ENCODE assay signal across 1 cellular context in genomic region chr12:645563-646071, GRCh38.
TF ChIP-seq lines count a peak whose summit lies in the region.

No MANE protein-coding gene starts in this region.

TF ChIP-seq in H1, 55 proteins besides CTCF, POLR2A, EP300 and RAD21:
- TF ChIP-seq BACH1 (IDR thresholded peaks at IDR 0.05; ENCODE audit: low read length) (peak; percentile 97), MAFK (IDR thresholded peaks at IDR 0.05; ENCODE audit: low read depth, low read length) (peak; percentile 81), PHF8 (conservative IDR thresholded peaks at IDR 0.05; ENCODE audit: low read depth, low read length) (no peak)
TF ChIP-seq in H1: peak in this region for 2.
